ENCODE assay signal across 13 cellular contexts in genomic region chr1:208298593-208299233, GRCh38. TPM values are rescaled to one million over a fixed set of nuclear protein-coding genes. Genes with fewer than 3 reads are reported as not detected.
DNase-seq lines count a peak whose midpoint lies in the region; ATAC-seq and TF ChIP-seq lines count a peak whose summit lies in the region.
"Had no signal": no experiment of that assay in that cellular context is flagged by ENCODE, and none has a peak within 500 bp of the region (broad histone marks: within the 10 kb centered on the region; RNA-seq: fewer than 3 reads in every experiment).

No MANE protein-coding gene starts in this region.

- H3K27ac Mint-ChIP-seq in activated naive CD4-positive, alpha-beta T cell treated with anti-CD3 and anti-CD28 coated beads, Interleukin-2, amount 50 U/mL, for 72 hours, result no peak overlapping the region
- H3K27ac Mint-ChIP-seq: activated naive CD8-positive, alpha-beta T cell; progenitor cell of endocrine pancreas had no signal

- CTCF ChIA-PET in RWPE1 (lab: Yijun Ruan, JAX), result no interaction called here

- H3K9me3 ChIP-seq in left lung, result no peaks in the 10 kb centered on the region
- H3K9me3 ChIP-seq: upper lobe of left lung had no signal

- intact Hi-C loops in left lung (cut with DNase I), result no loop called here

- POLR2A ChIA-PET in RWPE1 (lab: Yijun Ruan, JAX; ENCODE audit: low non-redundant PET), result no interaction called here

- peaks cover 0 to 9% of the 10 kb centered on the region in 2 donors for H3K4me1 ChIP-seq in left lung

- H3K36me3 ChIP-seq in left lung, result no peaks in the 10 kb centered on the region
- H3K36me3 ChIP-seq: upper lobe of left lung had no signal

- ATAC-seq in left lung (peak; percentile 60), GM19395 (IDR thresholded peaks at IDR 0.05; ENCODE audit: unreplicated experiment) (no peak)
- ATAC-seq in activated naive CD4-positive, alpha-beta T cell treated with anti-CD3 and anti-CD28 coated beads, Interleukin-2, amount 50 U/mL, for 72 hours, result no peak
- ATAC-seq: SK-N-SH treated with all-trans-retinoic acid at 6 μM for 48 hours had no signal

- peak; percentile 51 for DNase-seq in DMS 273 treated with DMSO at 0.1 percent for 48 hours (lab: John Stamatoyannopoulos, UW)
- DNase-seq in NCI-H1436 (lab: John Stamatoyannopoulos, UW), result peak; percentile 73
- peak; percentile 81 for DNase-seq in NCI-H69 (lab: John Stamatoyannopoulos, UW)
- peak; percentile 70 to 72 for DNase-seq in left lung
- no peak for DNase-seq in activated naive CD4-positive, alpha-beta T cell treated with anti-CD3 and anti-CD28 coated beads, Interleukin-2, amount 50 U/mL, for 72 hours (ENCODE audit: low spot score in 2 of 2)
- DNase-seq in activated CD8-positive, alpha-beta memory T cell treated with anti-CD3 and anti-CD28 coated beads, Interleukin-2, amount 50 U/mL, for 4 hours, result no peak
- DNase-seq in RWPE1 (ENCODE audit: low spot score), result no peak
- DNase-seq: central memory CD4-positive, alpha-beta T cell had no signal

- no peaks in the 10 kb centered on the region for H3K36me3 Mint-ChIP-seq in activated naive CD4-positive, alpha-beta T cell treated with anti-CD3 and anti-CD28 coated beads, Interleukin-2, amount 50 U/mL, for 72 hours
- H3K36me3 Mint-ChIP-seq: activated naive CD8-positive, alpha-beta T cell had no signal

- no peaks in the 10 kb centered on the region for H3K9me3 Mint-ChIP-seq in activated naive CD4-positive, alpha-beta T cell treated with anti-CD3 and anti-CD28 coated beads, Interleukin-2, amount 50 U/mL, for 72 hours

- H3K27ac ChIP-seq in left lung (no peak overlapping the region), RWPE1 (no peak overlapping the region)
- H3K27ac ChIP-seq: upper lobe of left lung had no signal

- no peak overlapping the region for H3K4me3 ChIP-seq in left lung
- H3K4me3 ChIP-seq: upper lobe of left lung had no signal

- peaks cover 0 to 6% of the 10 kb centered on the region in 2 donors for H3K27me3 ChIP-seq in left lung
- H3K27me3 ChIP-seq: upper lobe of left lung had no signal

- TF ChIP-seq CTCF in left lung (IDR thresholded peaks at IDR 0.05) (no peak), RWPE1 (conservative IDR thresholded peaks at IDR 0.05; ENCODE audit: low read depth) (no peak)

RNA-seq across cellular contexts. Expression of gene PLXNA2, which starts 54.5 kb away (rescaled TPM):
- total RNA-seq in left lung, result 10 to 100 TPM; 73.5 to 92.8 TPM
- total RNA-seq in activated naive CD4-positive, alpha-beta T cell treated with anti-CD3 and anti-CD28 coated beads, Interleukin-2, amount 50 U/mL, for 72 hours, result under 1 TPM; 0.04 to 0.39 TPM

Comparison
In these comparisons a context has a peak if more than half of its experiments do, and no peak if none do; other contexts are left out.
1. DNase-seq: peak in DMS 273 treated with DMSO at 0.1 percent for 48 hours (single experiment), NCI-H1436 (single experiment), NCI-H69 (single experiment) and left lung (2 of 2); none in activated naive CD4-positive, alpha-beta T cell treated with anti-CD3 and anti-CD28 coated beads, Interleukin-2, amount 50 U/mL, for 72 hours (0 of 2), activated CD8-positive, alpha-beta memory T cell treated with anti-CD3 and anti-CD28 coated beads, Interleukin-2, amount 50 U/mL, for 4 hours (single experiment) and RWPE1 (single experiment).
2. RNA of gene PLXNA2, which starts 54.5 kb away (total RNA-seq): 73.5 to 92.8 TPM in left lung; 0.04 to 0.39 TPM in activated naive CD4-positive, alpha-beta T cell treated with anti-CD3 and anti-CD28 coated beads, Interleukin-2, amount 50 U/mL, for 72 hours; every median in the first group is over 10 times any median in the second.